Comparison of ENCODE assay signal across 14 cellular contexts in genomic region chr19:30649149-30649548, GRCh38.
DNase-seq lines count a peak whose midpoint lies in the region; ATAC-seq, FAIRE-seq and TF ChIP-seq lines count a peak whose summit lies in the region.
"Had no signal": no experiment of that assay in that cellular context is flagged by ENCODE, and none has a peak within 500 bp of the region (broad histone marks: within the 10 kb centered on the region; RNA-seq: fewer than 3 reads in every experiment).

No MANE protein-coding gene starts in this region.

- POLR2A ChIA-PET in A549 (lab: Yijun Ruan, JAX), result no interaction called here

- TF ChIP-seq EP300 in A549 (IDR thresholded peaks at IDR 0.05) (no peak), suprapubic skin (IDR thresholded peaks at IDR 0.05) (no peak)

- H3K27ac ChIP-seq in A549 (no peak overlapping the region), temporal lobe (ENCODE audit: low read depth, low read length) (peak overlapping the region; percentile 68), suprapubic skin (no peak overlapping the region)

- H3K4me3 ChIP-seq in A549 (no peak overlapping the region), suprapubic skin (no peak overlapping the region)

- no peak for ATAC-seq in A549
- ATAC-seq in GM18907 (IDR thresholded peaks at IDR 0.05; ENCODE audit: unreplicated experiment), result no peak

- no peaks in the 10 kb centered on the region for H3K36me3 ChIP-seq in suprapubic skin

- H3K4me2 ChIP-seq in A549, result no peak overlapping the region

- CTCF ChIA-PET in A549 (lab: Yijun Ruan, JAX), result interaction anchor here (0.6 to 5.0 kb wide), 21 partner anchors 8 to 918 kb away, joined by 3 to 24 read pairs (median 4); no protein-coding TSS in a partner anchor

- H3K9me3 ChIP-seq in A549 (no peaks in the 10 kb centered on the region), suprapubic skin (no peaks in the 10 kb centered on the region)

- TF ChIP-seq CTCF in A549 (IDR thresholded peaks at IDR 0.05) (no peak), suprapubic skin (IDR thresholded peaks at IDR 0.05) (no peak)

- H3K27me3 ChIP-seq in suprapubic skin, result peaks cover 59% of the 10 kb centered on the region

- WGBS in A549 (ENCODE audit: missing lambda C conversion rate), result 18% methylated on average over 3 of the region's 3 CpGs
- 88% methylated on average over 3 of the region's 3 CpGs for WGBS in suprapubic skin

- FAIRE-seq in A549 (lab: Jason Lieb, UNC) (peak; percentile 89), endometrium (lab: Jason Lieb, UNC) (peak; percentile 4)
- FAIRE-seq: G401.6, GM12891 had no signal

- DNase-seq in A549 (ENCODE audit: low read depth in 1 of 2, low spot score in 1 of 2) (no peak), NCI-H526 treated with DMSO at 0.1 percent for 48 hours (lab: John Stamatoyannopoulos, UW) (peak; percentile 69), RPMI8226 (no peak), suprapubic skin (ENCODE audit: low spot score in 2 of 2) (no peak)
- DNase-seq: CD4-positive, alpha-beta T cell; DMS79; EL; GOT3; H9 had no signal

- H3K4me1 ChIP-seq in A549, result no peaks in the 10 kb centered on the region
- no peaks in the 10 kb centered on the region for H3K4me1 ChIP-seq in suprapubic skin

- TF ChIP-seq POLR2A in A549 (IDR thresholded peaks at IDR 0.05; ENCODE audit: low read length), result no peak
- TF ChIP-seq POLR2A in suprapubic skin (IDR thresholded peaks at IDR 0.05), result no peak

- TF ChIP-seq RAD21 in A549 (conservative IDR thresholded peaks at IDR 0.05 in 1 of 2, IDR thresholded peaks at IDR 0.05 in 1 of 2), result no peak

TF ChIP-seq in A549, 52 proteins besides CTCF, POLR2A, EP300 and RAD21:
- no peak for TF ChIP-seq RARB (CRISPR knock-in tag; IDR thresholded peaks at IDR 0.05)
- TF ChIP-seq MYC (IDR thresholded peaks at IDR 0.05; ENCODE audit: borderline replicate concordance, low read length), result no peak
- no peak for TF ChIP-seq ZSCAN20 (CRISPR knock-in tag; IDR thresholded peaks at IDR 0.05)
- no peak for TF ChIP-seq USF2 (IDR thresholded peaks at IDR 0.05)
- peak; percentile 63; the same call in 1 of the 2 replicates for TF ChIP-seq CBX8 (IDR thresholded peaks at IDR 0.05)
- no peak for TF ChIP-seq ZNF302 (CRISPR knock-in tag; IDR thresholded peaks at IDR 0.05)
- TF ChIP-seq MAFK (IDR thresholded peaks at IDR 0.05; ENCODE audit: partially characterized antibody), result no peak
- TF ChIP-seq HOXB5 (CRISPR knock-in tag; IDR thresholded peaks at IDR 0.05), result no peak
- no peak for TF ChIP-seq TFCP2L1 (CRISPR knock-in tag; IDR thresholded peaks at IDR 0.05)
- peak; percentile 45; the same call in 1 of the 2 replicates for TF ChIP-seq RNF2 (IDR thresholded peaks at IDR 0.05; ENCODE audit: borderline replicate concordance, low read depth)
- TF ChIP-seq REST (IDR thresholded peaks at IDR 0.05), result no peak
- no peak for TF ChIP-seq TP53 (CRISPR knock-in tag; IDR thresholded peaks at IDR 0.05)
